24 cellular contexts compared by ENCODE assay signal in the genomic region with DNA sequence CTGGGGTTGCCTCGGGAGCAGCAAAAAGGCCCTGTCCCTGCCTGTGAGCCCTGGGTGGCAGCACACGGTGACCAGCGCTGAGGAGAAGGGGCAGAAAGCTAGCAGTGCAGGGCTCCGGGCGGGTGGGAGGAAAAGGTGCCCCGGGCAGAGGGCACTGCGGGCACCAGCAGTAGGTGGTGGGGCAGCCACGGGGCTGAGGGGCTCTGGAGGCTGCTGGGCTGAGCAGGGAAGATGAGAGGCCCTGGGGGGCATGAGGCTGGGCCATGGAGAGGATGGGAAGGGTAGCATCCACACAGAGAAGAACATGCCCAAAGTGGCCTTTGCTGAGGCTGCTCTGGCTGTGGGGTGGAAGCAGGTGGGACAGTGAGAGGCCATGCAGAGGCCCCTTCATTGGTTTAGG.
DNase-seq lines count a peak whose midpoint lies in the region; ATAC-seq and TF ChIP-seq lines count a peak whose summit lies in the region.
"Had no signal": no experiment of that assay in that cellular context is flagged by ENCODE, and none has a peak within 500 bp of the region (broad histone marks: within the 10 kb centered on the region; RNA-seq: fewer than 3 reads in every experiment).

No MANE protein-coding gene starts in this region.

- H3K9me2 ChIP-seq in SK-N-SH, result no peaks in the 10 kb centered on the region

- no peak for ATAC-seq in SK-N-SH treated with all-trans-retinoic acid at 6 μM for 48 hours

- H3K4me2 ChIP-seq in SK-N-SH, result no peak overlapping the region
- H3K4me2 ChIP-seq: KMS-11, PC-9 had no signal

- no peaks in the 10 kb centered on the region for H3K79me2 ChIP-seq in SK-N-SH (ENCODE audit: insufficient read depth)

- POLR2A ChIA-PET in SK-N-SH (lab: Yijun Ruan, JAX), result no interaction called here

- H3K36me3 ChIP-seq in SK-N-SH (replicated peaks in 1 of 2; ENCODE audit: control insufficient read depth in 1 of 2, insufficient read depth in 2 of 2, low read length in 1 of 2) (no peaks in the 10 kb centered on the region), H7 (replicated peaks; ENCODE audit: control insufficient read depth, insufficient read depth, low read length) (no peaks in the 10 kb centered on the region), sigmoid colon (no peaks in the 10 kb centered on the region)
- H3K36me3 ChIP-seq: BE2C, SJSA1 had no signal

- peak; percentile 7 for DNase-seq in SK-N-SH
- peak; percentile 26 for DNase-seq in H7
- DNase-seq in iPS-NIHi11 (ENCODE audit: low spot score), result peak; percentile 4
- DNase-seq in sigmoid colon, result peak; percentile 50
- no peak for DNase-seq in activated T-cell treated with anti-CD3 and anti-CD28 coated beads, Interleukin-2, amount 50 U/mL, for 48 hours
- DNase-seq in hippocampal formation (lab: John Stamatoyannopoulos, UW), result no peak
- DNase-seq in HuH-7 (ENCODE audit: low spot score), result no peak
- DNase-seq: ACHN, BE2C, Calu3, DMS79 treated with DMSO at 0.1 percent for 48 hours, GF-D8, IMR-90, MM.1S, NCI-H2029, NCI-H446 treated with DMSO at 0.1 percent for 48 hours, NCI-H526, PC-9, Right ventricle myocardium superior, RPMI8226 had no signal

- H3K4me1 ChIP-seq in SK-N-SH (ENCODE audit: control insufficient read depth in 1 of 2, insufficient read depth in 2 of 2, low read depth in 1 of 2, low read length in 1 of 2) (no peaks in the 10 kb centered on the region; a peak in 1 of 4 replicates), sigmoid colon (peaks cover 0 to 11% (median 8%) of the 10 kb centered on the region in 4 donors)
- H3K4me1 ChIP-seq: SJSA1 had no signal

- 38% methylated on average over 8 of the region's 8 CpGs for WGBS in SK-N-SH (ENCODE audit: low lambda C conversion rate)
- WGBS in sigmoid colon, 2 donors, result 81 to 86% methylated on average over 8 of the region's 8 CpGs

- H3K9me3 ChIP-seq in SK-N-SH (no peaks in the 10 kb centered on the region), sigmoid colon (no peaks in the 10 kb centered on the region)
- H3K9me3 ChIP-seq: BE2C, SJSA1 had no signal

- H3K27ac ChIP-seq in SK-N-SH (ENCODE audit: low read depth in 2 of 2, low read length in 1 of 2) (no peak overlapping the region), sigmoid colon (no peak overlapping the region)
- H3K27ac ChIP-seq: 22Rv1, KMS-11, PC-9, SJSA1 had no signal

- TF ChIP-seq CTCF in SK-N-SH (IDR thresholded peaks at IDR 0.05), result no peak
- TF ChIP-seq CTCF in sigmoid colon (IDR thresholded peaks at IDR 0.05), result no peak

- H3K27me3 ChIP-seq in SK-N-SH (ENCODE audit: insufficient read depth) (peaks cover 26% of the 10 kb centered on the region), H7 (ENCODE audit: control insufficient read depth, insufficient read depth, low read length) (no peaks in the 10 kb centered on the region), sigmoid colon (peaks cover 16 to 46% (median 46%) of the 10 kb centered on the region in 3 donors)
- H3K27me3 ChIP-seq: SJSA1 had no signal

- intact Hi-C loops in sigmoid colon (cut with DNase I), result no loop called here

- no peaks in the 10 kb centered on the region for H4K20me1 ChIP-seq in SK-N-SH (ENCODE audit: insufficient read depth)

- no peak overlapping the region for H3K9ac ChIP-seq in SK-N-SH
- H3K9ac ChIP-seq: KMS-11 had no signal

- CTCF ChIA-PET in SK-N-SH (lab: Yijun Ruan, JAX), result no interaction called here

- no peak overlapping the region for H2AFZ ChIP-seq in SK-N-SH (ENCODE audit: low read depth)
- H2AFZ ChIP-seq: PC-9 had no signal

- no peaks in the 10 kb centered on the region for H3F3A ChIP-seq in SK-N-SH (replicated peaks; ENCODE audit: insufficient read depth)

- no peak for TF ChIP-seq EP300 in SK-N-SH (IDR thresholded peaks at IDR 0.05; ENCODE audit: borderline replicate concordance in 1 of 2, low read depth in 1 of 2, low read length in 1 of 2)
- TF ChIP-seq EP300 in sigmoid colon (IDR thresholded peaks at IDR 0.05), result no peak

- no peak overlapping the region for H3K4me3 ChIP-seq in SK-N-SH (ENCODE audit: low read depth in 2 of 2, low read length in 1 of 2)
- H3K4me3 ChIP-seq in H7 (ENCODE audit: insufficient read depth, low read depth, low read length), result no peak overlapping the region
- H3K4me3 ChIP-seq in sigmoid colon, result no peak overlapping the region
- H3K4me3 ChIP-seq: PC-9, SJSA1 had no signal

- TF ChIP-seq RAD21 in SK-N-SH (IDR thresholded peaks at IDR 0.05; ENCODE audit: low read length), result no peak

- TF ChIP-seq POLR2A in sigmoid colon (IDR thresholded peaks at IDR 0.05), result no peak

TF ChIP-seq in SK-N-SH, 30 proteins besides CTCF, POLR2A, EP300 and RAD21 (continues in another document):
- TF ChIP-seq, protein P1, sequence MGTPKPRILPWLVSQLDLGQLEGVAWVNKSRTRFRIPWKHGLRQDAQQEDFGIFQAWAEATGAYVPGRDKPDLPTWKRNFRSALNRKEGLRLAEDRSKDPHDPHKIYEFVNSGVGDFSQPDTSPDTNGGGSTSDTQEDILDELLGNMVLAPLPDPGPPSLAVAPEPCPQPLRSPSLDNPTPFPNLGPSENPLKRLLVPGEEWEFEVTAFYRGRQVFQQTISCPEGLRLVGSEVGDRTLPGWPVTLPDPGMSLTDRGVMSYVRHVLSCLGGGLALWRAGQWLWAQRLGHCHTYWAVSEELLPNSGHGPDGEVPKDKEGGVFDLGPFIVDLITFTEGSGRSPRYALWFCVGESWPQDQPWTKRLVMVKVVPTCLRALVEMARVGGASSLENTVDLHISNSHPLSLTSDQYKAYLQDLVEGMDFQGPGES (IDR thresholded peaks at IDR 0.05; ENCODE audit: low read depth, low read length), result no peak
- TF ChIP-seq ELF1 (IDR thresholded peaks at IDR 0.05) (no peak), GATA2 (CRISPR knock-in tag; IDR thresholded peaks at IDR 0.05) (no peak), FOXM1 (IDR thresholded peaks at IDR 0.05; ENCODE audit: low read depth) (no peak), GABPA (IDR thresholded peaks at IDR 0.05; ENCODE audit: low read depth) (no peak), FOXJ3 (CRISPR knock-in tag; IDR thresholded peaks at IDR 0.05) (no peak), NFIC (IDR thresholded peaks at IDR 0.05; ENCODE audit: borderline replicate concordance) (no peak), TEAD4 (IDR thresholded peaks at IDR 0.05; ENCODE audit: borderline replicate concordance, insufficient read depth) (no peak), MXI1 (IDR thresholded peaks at IDR 0.05; ENCODE audit: low read depth, low read length) (no peak), RXRA (IDR thresholded peaks at IDR 0.05; ENCODE audit: borderline replicate concordance, low read depth) (no peak), TCF12 (IDR thresholded peaks at IDR 0.05) (no peak)

TF ChIP-seq in SK-N-SH treated with all-trans-retinoic acid at 6 μM for 48 hours, 23 proteins besides CTCF, POLR2A, EP300 and RAD21:
- TF ChIP-seq, protein P2, sequence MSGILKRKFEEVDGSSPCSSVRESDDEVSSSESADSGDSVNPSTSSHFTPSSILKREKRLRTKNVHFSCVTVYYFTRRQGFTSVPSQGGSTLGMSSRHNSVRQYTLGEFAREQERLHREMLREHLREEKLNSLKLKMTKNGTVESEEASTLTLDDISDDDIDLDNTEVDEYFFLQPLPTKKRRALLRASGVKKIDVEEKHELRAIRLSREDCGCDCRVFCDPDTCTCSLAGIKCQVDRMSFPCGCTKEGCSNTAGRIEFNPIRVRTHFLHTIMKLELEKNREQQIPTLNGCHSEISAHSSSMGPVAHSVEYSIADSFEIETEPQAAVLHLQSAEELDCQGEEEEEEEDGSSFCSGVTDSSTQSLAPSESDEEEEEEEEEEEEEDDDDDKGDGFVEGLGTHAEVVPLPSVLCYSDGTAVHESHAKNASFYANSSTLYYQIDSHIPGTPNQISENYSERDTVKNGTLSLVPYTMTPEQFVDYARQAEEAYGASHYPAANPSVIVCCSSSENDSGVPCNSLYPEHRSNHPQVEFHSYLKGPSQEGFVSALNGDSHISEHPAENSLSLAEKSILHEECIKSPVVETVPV (CRISPR knock-in tag; IDR thresholded peaks at IDR 0.05), result no peak
- no peak for TF ChIP-seq TCF4 (CRISPR knock-in tag; IDR thresholded peaks at IDR 0.05; ENCODE audit: borderline replicate concordance)
- TF ChIP-seq ISL1 (CRISPR knock-in tag; IDR thresholded peaks at IDR 0.05), result no peak
- TF ChIP-seq, protein P3, sequence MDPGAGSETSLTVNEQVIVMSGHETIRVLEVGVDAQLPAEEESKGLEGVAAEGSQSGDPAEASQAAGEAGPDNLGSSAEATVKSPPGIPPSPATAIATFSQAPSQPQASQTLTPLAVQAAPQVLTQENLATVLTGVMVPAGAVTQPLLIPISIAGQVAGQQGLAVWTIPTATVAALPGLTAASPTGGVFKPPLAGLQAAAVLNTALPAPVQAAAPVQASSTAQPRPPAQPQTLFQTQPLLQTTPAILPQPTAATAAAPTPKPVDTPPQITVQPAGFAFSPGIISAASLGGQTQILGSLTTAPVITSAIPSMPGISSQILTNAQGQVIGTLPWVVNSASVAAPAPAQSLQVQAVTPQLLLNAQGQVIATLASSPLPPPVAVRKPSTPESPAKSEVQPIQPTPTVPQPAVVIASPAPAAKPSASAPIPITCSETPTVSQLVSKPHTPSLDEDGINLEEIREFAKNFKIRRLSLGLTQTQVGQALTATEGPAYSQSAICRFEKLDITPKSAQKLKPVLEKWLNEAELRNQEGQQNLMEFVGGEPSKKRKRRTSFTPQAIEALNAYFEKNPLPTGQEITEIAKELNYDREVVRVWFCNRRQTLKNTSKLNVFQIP (CRISPR knock-in tag; IDR thresholded peaks at IDR 0.05; ENCODE audit: borderline replicate concordance, low read depth), result no peak
- TF ChIP-seq, protein P4, sequence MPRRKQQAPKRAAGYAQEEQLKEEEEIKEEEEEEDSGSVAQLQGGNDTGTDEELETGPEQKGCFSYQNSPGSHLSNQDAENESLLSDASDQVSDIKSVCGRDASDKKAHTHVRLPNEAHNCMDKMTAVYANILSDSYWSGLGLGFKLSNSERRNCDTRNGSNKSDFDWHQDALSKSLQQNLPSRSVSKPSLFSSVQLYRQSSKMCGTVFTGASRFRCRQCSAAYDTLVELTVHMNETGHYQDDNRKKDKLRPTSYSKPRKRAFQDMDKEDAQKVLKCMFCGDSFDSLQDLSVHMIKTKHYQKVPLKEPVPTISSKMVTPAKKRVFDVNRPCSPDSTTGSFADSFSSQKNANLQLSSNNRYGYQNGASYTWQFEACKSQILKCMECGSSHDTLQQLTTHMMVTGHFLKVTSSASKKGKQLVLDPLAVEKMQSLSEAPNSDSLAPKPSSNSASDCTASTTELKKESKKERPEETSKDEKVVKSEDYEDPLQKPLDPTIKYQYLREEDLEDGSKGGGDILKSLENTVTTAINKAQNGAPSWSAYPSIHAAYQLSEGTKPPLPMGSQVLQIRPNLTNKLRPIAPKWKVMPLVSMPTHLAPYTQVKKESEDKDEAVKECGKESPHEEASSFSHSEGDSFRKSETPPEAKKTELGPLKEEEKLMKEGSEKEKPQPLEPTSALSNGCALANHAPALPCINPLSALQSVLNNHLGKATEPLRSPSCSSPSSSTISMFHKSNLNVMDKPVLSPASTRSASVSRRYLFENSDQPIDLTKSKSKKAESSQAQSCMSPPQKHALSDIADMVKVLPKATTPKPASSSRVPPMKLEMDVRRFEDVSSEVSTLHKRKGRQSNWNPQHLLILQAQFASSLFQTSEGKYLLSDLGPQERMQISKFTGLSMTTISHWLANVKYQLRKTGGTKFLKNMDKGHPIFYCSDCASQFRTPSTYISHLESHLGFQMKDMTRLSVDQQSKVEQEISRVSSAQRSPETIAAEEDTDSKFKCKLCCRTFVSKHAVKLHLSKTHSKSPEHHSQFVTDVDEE (CRISPR knock-in tag; IDR thresholded peaks at IDR 0.05), result no peak
TF ChIP-seq in SK-N-SH treated with all-trans-retinoic acid at 6 μM for 48 hours: peak in this region for 0.

Comparison
In these comparisons a context has a peak if more than half of its experiments do, and no peak if none do; other contexts are left out.
1. DNase-seq: peak in SK-N-SH (single experiment), H7 (single experiment), iPS-NIHi11 (single experiment) and sigmoid colon (single experiment); none in activated T-cell treated with anti-CD3 and anti-CD28 coated beads, Interleukin-2, amount 50 U/mL, for 48 hours (0 of 2), hippocampal formation (0 of 2) and HuH-7 (single experiment).